9 cellular contexts compared by ENCODE assay signal in genomic region chr19:17077447-17078028, GRCh38. TPM values are rescaled to one million over a fixed set of nuclear protein-coding genes. Genes with fewer than 3 reads are reported as not detected.
DNase-seq lines count a peak whose midpoint lies in the region; ATAC-seq, FAIRE-seq and TF ChIP-seq lines count a peak whose summit lies in the region.
"Had no signal": no experiment of that assay in that cellular context is flagged by ENCODE, and none has a peak within 500 bp of the region (broad histone marks: within the 10 kb centered on the region; RNA-seq: fewer than 3 reads in every experiment).

No MANE protein-coding gene starts in this region.

- H3K36me3 ChIP-seq in GM23338 (ENCODE audit: insufficient read depth): no peaks in the 10 kb centered on the region

- TF ChIP-seq RAD21 in A549 (conservative IDR thresholded peaks at IDR 0.05 in 1 of 2, IDR thresholded peaks at IDR 0.05 in 1 of 2): no peak

- POLR2A ChIA-PET in A549 (lab: Yijun Ruan, JAX): no interaction called here

- TF ChIP-seq CTCF in A549 (IDR thresholded peaks at IDR 0.05): no peak
- no peak for TF ChIP-seq CTCF in GM23338 (conservative IDR thresholded peaks at IDR 0.05; ENCODE audit: low read depth in 2 of 2)
- no peak for TF ChIP-seq CTCF in brain (conservative IDR thresholded peaks at IDR 0.05)

- H3K4me3 Mint-ChIP-seq in GM23338 (peak overlapping the region; percentile 52), brain (peak overlapping the region; percentile 96 to 100 (median 99)), naive B cell (peak overlapping the region; percentile 68 to 100 (median 100))

- TF ChIP-seq EP300 in A549 (IDR thresholded peaks at IDR 0.05): no peak

- H3K4me2 ChIP-seq in A549: peak overlapping the region; percentile 95
- peak overlapping the region; percentile 91 for H3K4me2 ChIP-seq in GM23338

- no peak for ATAC-seq in A549
- no peak for ATAC-seq in GM23338
- no peak for ATAC-seq in naive B cell (ENCODE audit: low read depth in 2 of 2)
- ATAC-seq in GM18498 (IDR thresholded peaks at IDR 0.05; ENCODE audit: unreplicated experiment): no peak

- peaks cover 3% of the 10 kb centered on the region; the same call in 1 of the 2 replicates for H3F3A ChIP-seq in GM23338 (replicated peaks; ENCODE audit: low read depth)

- no peak overlapping the region for H3K27ac Mint-ChIP-seq in GM23338
- peak overlapping the region in 4 of 5 experiments; percentile 4 to 98 (median 44) for H3K27ac Mint-ChIP-seq in brain
- peak overlapping the region in 4 of 6 donors; percentile 66 to 98 (median 78) for H3K27ac Mint-ChIP-seq in naive B cell

- no peak for TF ChIP-seq POLR2A in A549 (IDR thresholded peaks at IDR 0.05; ENCODE audit: low read length)

- peaks cover 18% of the 10 kb centered on the region for H3K27me3 Mint-ChIP-seq in GM23338 (ENCODE audit: insufficient read depth, low read depth, poor library complexity)
- H3K27me3 Mint-ChIP-seq in brain: peaks cover 8% of the 10 kb centered on the region
- H3K27me3 Mint-ChIP-seq in naive B cell: no peaks in the 10 kb centered on the region

- DNase-seq in A549 (ENCODE audit: low read depth in 1 of 2, low spot score in 1 of 2) (no peak), GM23338 (ENCODE audit: low spot score) (no peak), naive B cell (no peak), cerebellar cortex (ENCODE audit: low spot score) (no peak), NCI-H2107 (lab: John Stamatoyannopoulos, UW) (no peak), T1000 (lab: John Stamatoyannopoulos, UW) (no peak)
- DNase-seq: NCI-H526 treated with DMSO at 0.1 percent for 48 hours had no signal

- H2AFZ ChIP-seq in GM23338: no peak overlapping the region

- peaks cover 86% of the 10 kb centered on the region for H3K79me2 ChIP-seq in GM23338 (replicated peaks; ENCODE audit: insufficient read depth)

- H4K20me1 ChIP-seq in GM23338 (replicated peaks; ENCODE audit: insufficient read depth): peaks cover 54% of the 10 kb centered on the region

- H3K27me3 ChIP-seq in GM23338 (ENCODE audit: insufficient read depth): no peaks in the 10 kb centered on the region

- H3K9me2 ChIP-seq in GM23338 (ENCODE audit: insufficient read depth): no peaks in the 10 kb centered on the region

- H3K36me3 Mint-ChIP-seq in GM23338 (ENCODE audit: low read depth) (peaks cover 14% of the 10 kb centered on the region), brain (no peaks in the 10 kb centered on the region), naive B cell (no peaks in the 10 kb centered on the region)

- H3K4me1 ChIP-seq in A549 (peaks cover 40% of the 10 kb centered on the region), GM23338 (ENCODE audit: insufficient read depth) (peaks cover 15% of the 10 kb centered on the region; the same call in 1 of the 2 replicates)

- H3K4me3 ChIP-seq in A549 (no peak overlapping the region), GM23338 (peak overlapping the region; percentile 91; the same call in 1 of the 2 replicates)

- no peaks in the 10 kb centered on the region for H3K9me3 ChIP-seq in A549

- peaks cover 50% of the 10 kb centered on the region for H3K4me1 Mint-ChIP-seq in GM23338
- H3K4me1 Mint-ChIP-seq in brain: peaks cover 73% of the 10 kb centered on the region
- H3K4me1 Mint-ChIP-seq in naive B cell: peaks cover 68 to 83% (median 80%) of the 10 kb centered on the region in 3 donors

- H3K27ac ChIP-seq in A549 (peak overlapping the region in 1 of 2 experiments; percentile 99; a peak in 2 of 6 replicates), GM23338 (ENCODE audit: low read depth) (no peak overlapping the region)

- WGBS in A549 (ENCODE audit: missing lambda C conversion rate): 95% methylated on average over 17 of the region's 17 CpGs

- CTCF ChIA-PET in A549 (lab: Yijun Ruan, JAX): interaction anchor here (1.9 kb wide), 1 partner anchor 9 kb away, joined by 5 read pairs; no protein-coding TSS in a partner anchor

- H3K9me3 Mint-ChIP-seq in GM23338 (no peaks in the 10 kb centered on the region), brain (peaks cover 0 to 4% (median 0%) of the 10 kb centered on the region in 5 experiments), naive B cell (no peaks in the 10 kb centered on the region)

- no peak for FAIRE-seq in A549 (lab: Jason Lieb, UNC)

TF ChIP-seq in A549, 52 proteins besides CTCF, POLR2A, EP300 and RAD21:
- TF ChIP-seq MAFK (IDR thresholded peaks at IDR 0.05; ENCODE audit: partially characterized antibody): peak; percentile 34
- TF ChIP-seq ESRRA (IDR thresholded peaks at IDR 0.05; ENCODE audit: borderline replicate concordance, low read length): no peak

TF ChIP-seq in GM23338, 12 proteins besides CTCF, POLR2A, EP300 and RAD21 (continues in another document):
- TF ChIP-seq EZH2phosphoT487 (IDR thresholded peaks at IDR 0.05; ENCODE audit: unreplicated experiment): no peak
- TF ChIP-seq EZH2 (IDR thresholded peaks at IDR 0.05; ENCODE audit: low read depth, unreplicated experiment): no peak
- no peak for TF ChIP-seq ZNF331 (CRISPR knock-in tag; IDR thresholded peaks at IDR 0.05; ENCODE audit: low read depth)
- TF ChIP-seq POLR2AphosphoS5 (IDR thresholded peaks at IDR 0.05; ENCODE audit: low read depth): no peak

RNA-seq across cellular contexts. Expression of gene MYO9B, which starts 2.0 kb away (rescaled TPM):
- polyA plus RNA-seq in A549 (2011; rRNA removed) (13.0 and 18.9 TPM in 2 replicates), A549 (2017; fragmentation: RNase III; extraction: RNeasy Plus Mini Kit Qiagen cat#74134 plus additional on column Dnase treatment) (23.9 to 28.1 TPM (median 27.7 TPM) in 3 replicates), GM23338 (2016; fragmentation: Nextera tagmentation; extraction: Ambion mirVana) (28.7 and 29.0 TPM in 2 replicates), brain (ENCODE audit: insufficient read depth, low read depth, low replicate concordance) (41.2 TPM), naive B cell (ENCODE audit: low read depth in 6 of 6) (10 to 100 TPM in 2 of 6 donors, 1 to 10 TPM in 4; 3.1 to 34.9 (median 6.9) TPM)
- polyA plus RNA-seq in A549 (2012; cell fraction: cytosol; rRNA removed): 18.7 and 25.6 TPM in 2 replicates
- polyA plus RNA-seq in A549 (2012; cell fraction: nucleus; rRNA removed): 68.0 and 89.4 TPM in 2 replicates
- polyA minus RNA-seq in A549 (2011; rRNA and poly(A)+ RNA removed): 34.1 and 36.5 TPM in 2 replicates
- 61.3 and 65.6 TPM in 2 replicates for total RNA-seq in GM23338 (2014; rRNA removed; shearing (Covaris generic))

RNA-seq across cellular contexts. Expression of gene HAUS8, which starts 2.3 kb away (rescaled TPM):
- polyA plus RNA-seq in A549 (2011; rRNA removed): 13.9 and 15.1 TPM in 2 replicates
- 17.2 and 18.7 TPM in 2 replicates for polyA plus RNA-seq in A549 (2012; cell fraction: cytosol; rRNA removed)
- 19.3 and 21.3 TPM in 2 replicates for polyA plus RNA-seq in A549 (2012; cell fraction: nucleus; rRNA removed)
- polyA plus RNA-seq in A549 (2017; fragmentation: RNase III; extraction: RNeasy Plus Mini Kit Qiagen cat#74134 plus additional on column Dnase treatment): 15.9 to 16.6 TPM (median 16.2 TPM) in 3 replicates
- polyA minus RNA-seq in A549 (2011; rRNA and poly(A)+ RNA removed): 6.4 and 13.5 TPM in 2 replicates
- total RNA-seq in GM23338 (2014; rRNA removed; shearing (Covaris generic)): 10.6 and 11.1 TPM in 2 replicates
- polyA plus RNA-seq in GM23338 (2016; fragmentation: Nextera tagmentation; extraction: Ambion mirVana): 33.3 and 35.5 TPM in 2 replicates
- 12.7 TPM for polyA plus RNA-seq in brain (ENCODE audit: insufficient read depth, low read depth, low replicate concordance)
- polyA plus RNA-seq in naive B cell (ENCODE audit: low read depth in 6 of 6): 10 to 100 TPM in 2 of 6 donors, 1 to 10 TPM in 4; 3.9 to 11.4 (median 7.2) TPM

RNA-seq across cellular contexts. Expression of gene CPAMD8, which starts 50.9 kb away (rescaled TPM):
- polyA plus RNA-seq in A549 (2011; rRNA removed) (0.03 and 0.12 TPM in 2 replicates), A549 (2017; fragmentation: RNase III; extraction: RNeasy Plus Mini Kit Qiagen cat#74134 plus additional on column Dnase treatment) (not detected in 3 replicates), GM23338 (2016; fragmentation: Nextera tagmentation; extraction: Ambion mirVana) (4.4 and 4.6 TPM in 2 replicates), brain (ENCODE audit: insufficient read depth, low read depth, low replicate concordance) (4.1 TPM), naive B cell (ENCODE audit: low read depth in 6 of 6) (under 1 TPM in 4 of 6 donors, not detected in 2; 0.12 to 0.65 (median 0.35) TPM)
- 0.03 and 0.05 TPM in 2 replicates for polyA plus RNA-seq in A549 (2012; cell fraction: cytosol; rRNA removed)
- 0.01 and 0.09 TPM in 2 replicates for polyA plus RNA-seq in A549 (2012; cell fraction: nucleus; rRNA removed)
- polyA minus RNA-seq in A549 (2011; rRNA and poly(A)+ RNA removed): 0.41 and 0.54 TPM in 2 replicates
- 11.8 and 14.1 TPM in 2 replicates for total RNA-seq in GM23338 (2014; rRNA removed; shearing (Covaris generic))
